Comparison of ENCODE assay signal across 15 cellular contexts in the genomic region with DNA sequence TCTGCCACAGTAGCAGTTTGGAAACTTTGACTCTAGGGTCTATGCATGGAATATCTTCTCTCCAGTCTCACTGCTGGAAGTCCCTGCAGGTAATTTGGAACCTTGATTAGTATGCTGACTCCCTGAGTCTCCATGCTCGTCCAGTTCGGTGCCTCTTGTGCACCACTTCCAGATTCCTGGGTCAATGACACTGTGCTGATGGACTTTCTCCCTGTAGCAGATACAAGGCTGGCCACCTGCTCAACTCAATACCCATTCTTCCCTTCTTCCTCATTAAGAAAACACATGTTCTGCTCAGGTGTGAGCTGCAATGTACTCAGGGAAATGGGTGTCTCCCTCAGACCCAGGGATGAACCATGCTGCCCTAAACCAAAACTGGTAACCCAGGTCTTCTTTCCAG.
DNase-seq lines count a peak whose midpoint lies in the region; ATAC-seq, FAIRE-seq and TF ChIP-seq lines count a peak whose summit lies in the region.
"Had no signal": no experiment of that assay in that cellular context is flagged by ENCODE, and none has a peak within 500 bp of the region (broad histone marks: within the 10 kb centered on the region; RNA-seq: fewer than 3 reads in every experiment).

No MANE protein-coding gene starts in this region.

- no peak overlapping the region for H3K4me2 ChIP-seq in HepG2 (ENCODE audit: low read depth, low read length)

- no peak overlapping the region for H3K4me3 Mint-ChIP-seq in HFFc6
- H3K4me3 Mint-ChIP-seq: CD4-positive, alpha-beta T cell had no signal

- no peaks in the 10 kb centered on the region; the same call in 1 of the 2 replicates for H3K27me3 Mint-ChIP-seq in HFFc6 (ENCODE audit: insufficient read depth)

- TF ChIP-seq POLR2A in HepG2 (IDR thresholded peaks at IDR 0.05; ENCODE audit: insufficient read depth in 1 of 2, low read depth in 2 of 2, low read length in 2 of 2) (no peak), prostate gland (IDR thresholded peaks at IDR 0.05) (no peak)

- no peak overlapping the region for H2AFZ ChIP-seq in HepG2 (ENCODE audit: low read length)

- H3K27ac Mint-ChIP-seq in HFFc6: peak overlapping the region; percentile 57; the same call in 1 of the 2 replicates
- H3K27ac Mint-ChIP-seq: CD4-positive, alpha-beta T cell had no signal

- H3K27me3 ChIP-seq in HepG2 (ENCODE audit: control insufficient read depth in 1 of 2, insufficient read depth in 2 of 2, low read length in 2 of 2): no peaks in the 10 kb centered on the region
- no peaks in the 10 kb centered on the region for H3K27me3 ChIP-seq in prostate gland (replicated peaks; ENCODE audit: insufficient read depth)

- ATAC-seq in HepG2: no peak
- ATAC-seq: HCT116 had no signal

- in situ Hi-C loops in HepG2 (cut with HindIII; ENCODE audit: extremely low pct_ligation_motif_present, low pct_unique_long_range_greater_than_20kb): no loop called here

- H3K27ac ChIP-seq in 22Rv1: peak overlapping the region; percentile 85
- H3K27ac ChIP-seq in HepG2 (ENCODE audit: extremely low read length, insufficient read depth, low read length): peak overlapping the region; percentile 30
- H3K27ac ChIP-seq in prostate gland: peak overlapping the region; percentile 23 to 43
- H3K27ac ChIP-seq in substantia nigra (ENCODE audit: low read depth, low read length, poor library complexity, severe bottlenecking): no peak overlapping the region
- H3K27ac ChIP-seq: BLaER1 treated with 17β-estradiol and CSF1 and Interleukin-3, amounts not matched to agents 10 nM and 100 nM; HL-60 had no signal

- H3K4me3 ChIP-seq in HepG2 (replicated peaks in 1 of 3; ENCODE audit: insufficient read depth in 1 of 3, low read depth in 2 of 3, low read length in 3 of 3) (no peak overlapping the region), prostate gland (no peak overlapping the region)
- H3K4me3 ChIP-seq: BLaER1 treated with 17β-estradiol and CSF1 and Interleukin-3, amounts not matched to agents 10 nM and 100 nM had no signal

- no TSS peak for BruUV-seq in HepG2 (replicated peaks; lab: Mats Ljungman, UMichigan)

- DNase-seq in HFFc6 (no peak), HepG2 (ENCODE audit: low spot score) (no peak), prostate gland (ENCODE audit: low spot score) (no peak), substantia nigra (lab: John Stamatoyannopoulos, UW) (no peak), DMS53 treated with DMSO at 0.1 percent for 48 hours (lab: John Stamatoyannopoulos, UW; ENCODE audit: unreplicated experiment) (no peak), HUDEP-2 (lab: John Stamatoyannopoulos, UW; ENCODE audit: unreplicated experiment in 76 of 76) (no peak)
- no peak for DNase-seq in activated CD4-positive, CD25-positive, alpha-beta regulatory T cell (lab: John Stamatoyannopoulos, UW)
- DNase-seq: ACHN; CD4-positive, alpha-beta T cell; GF-D8; IMR-90 had no signal

- peaks cover 73% of the 10 kb centered on the region for H3K4me1 Mint-ChIP-seq in HFFc6 (ENCODE audit: low read depth)

- H4K20me1 ChIP-seq in HepG2 (ENCODE audit: insufficient read depth, low read length): no peaks in the 10 kb centered on the region
- H4K20me1 ChIP-seq: BLaER1 treated with 17β-estradiol and CSF1 and Interleukin-3, amounts not matched to agents 10 nM and 100 nM had no signal

- H3K9me3 Mint-ChIP-seq in HFFc6: no peaks in the 10 kb centered on the region
- H3K9me3 Mint-ChIP-seq: CD4-positive, alpha-beta T cell had no signal

- TF ChIP-seq RAD21 in HepG2 (CRISPR knock-in tag; IDR thresholded peaks at IDR 0.05): no peak

- no peak overlapping the region for H3K9ac ChIP-seq in HepG2 (ENCODE audit: insufficient read depth, low read depth, low read length)
- H3K9ac ChIP-seq: BLaER1 treated with 17β-estradiol and CSF1 and Interleukin-3, amounts not matched to agents 10 nM and 100 nM had no signal

- H3K4me1 ChIP-seq in HepG2 (ENCODE audit: insufficient read depth, low read length) (peaks cover 58% of the 10 kb centered on the region), prostate gland (replicated peaks) (peaks cover 17% of the 10 kb centered on the region)

- CTCF ChIA-PET in HepG2 (lab: Yijun Ruan, JAX; ENCODE audit: low intra/inter-chr PET ratio, low total read pairs): no interaction called here

- no peaks in the 10 kb centered on the region for H3K79me2 ChIP-seq in HepG2 (ENCODE audit: insufficient read depth, low read length)

- POLR2A ChIA-PET in HepG2 (lab: Yijun Ruan, JAX): no interaction called here

- TF ChIP-seq CTCF in 22Rv1 (IDR thresholded peaks at IDR 0.05) (no peak), HFFc6 (IDR thresholded peaks at IDR 0.05) (no peak), HepG2 (CRISPR knock-in tag; IDR thresholded peaks at IDR 0.05) (no peak), prostate gland (IDR thresholded peaks at IDR 0.05) (no peak)

- peaks cover 15 to 49% of the 10 kb centered on the region in 2 experiments for H3K36me3 ChIP-seq in HepG2 (replicated peaks in 1 of 2; ENCODE audit: control insufficient read depth in 1 of 2, insufficient read depth in 2 of 2, low read length in 2 of 2)
- H3K36me3 ChIP-seq in prostate gland: no peaks in the 10 kb centered on the region

- peaks cover 72% of the 10 kb centered on the region for H3K36me3 Mint-ChIP-seq in HFFc6 (ENCODE audit: low read depth)

- TF ChIP-seq EP300 in HepG2 (IDR thresholded peaks at IDR 0.05; ENCODE audit: low read depth in 2 of 2, low read length in 2 of 2) (no peak), HepG2 (CRISPR knock-in tag; IDR thresholded peaks at IDR 0.05; ENCODE audit: borderline replicate concordance) (no peak)

- no peaks in the 10 kb centered on the region for H3K9me3 ChIP-seq in HepG2 (ENCODE audit: low read length)
- H3K9me3 ChIP-seq in prostate gland: no peaks in the 10 kb centered on the region
- H3K9me3 ChIP-seq: BLaER1 treated with 17β-estradiol and CSF1 and Interleukin-3, amounts not matched to agents 10 nM and 100 nM had no signal

- intact Hi-C loops in HepG2 (cut with micrococcal nuclease; ENCODE audit: unreplicated experiment): no loop called here
- intact Hi-C loops in prostate gland (cut with DNase I): loop anchor here (5.0 kb wide), 1 partner anchor 87 kb away; no protein-coding TSS in a partner anchor

- WGBS in HepG2 (ENCODE audit: low lambda C conversion rate): 91% methylated on average over 2 of the region's 2 CpGs
- 85% methylated on average over 2 of the region's 2 CpGs for WGBS in prostate gland

- FAIRE-seq in HepG2 (lab: Jason Lieb, UNC): no peak

TF ChIP-seq in HepG2, 621 proteins besides CTCF, POLR2A, EP300 and RAD21:
- TF ChIP-seq PHF5A (CRISPR knock-in tag; IDR thresholded peaks at IDR 0.05; ENCODE audit: low read depth, unreplicated experiment) (no peak), MBD4 (IDR thresholded peaks at IDR 0.05; ENCODE audit: borderline replicate concordance, low read length) (no peak)
